8 cellular contexts compared by ENCODE assay signal in genomic region chr10:7872041-7872442, GRCh38. TPM values are rescaled to one million over a fixed set of nuclear protein-coding genes. Genes with fewer than 3 reads are reported as not detected.
A peak's percentile ranks its signal among the peaks of the same experiment; 100 is the strongest.
DNase-seq lines count a peak whose midpoint lies in the region; ATAC-seq, FAIRE-seq and TF ChIP-seq lines count a peak whose summit lies in the region.

No MANE protein-coding gene starts in this region.

- H3K27me3 ChIP-seq in MG63 (peaks cover 2% of the 10 kb centered on the region; the same call in 1 of the 2 replicates), adipocyte (replicated peaks; ENCODE audit: control insufficient read depth, insufficient read depth, low read length) (no peaks in the 10 kb centered on the region), keratinocyte (ENCODE audit: control insufficient read depth, extremely low read depth, insufficient read depth, low read length) (no peaks in the 10 kb centered on the region), subcutaneous abdominal adipose tissue (ENCODE audit: control insufficient read depth in 5 of 5, insufficient read depth in 4 of 5, low read length in 5 of 5) (no peaks in the 10 kb centered on the region)

- no peak for DNase-seq in activated CD4-positive, alpha-beta T cell treated with anti-CD3 and anti-CD28 coated beads, Interleukin-2, amount 10 ng/mL, durations not matched to agents 24 days and 14 days
- DNase-seq in activated CD4-positive, alpha-beta T cell treated with anti-CD3 and anti-CD28 coated beads for 1 hour: no peak
- DNase-seq in MG63: no peak
- peak; percentile 68 for DNase-seq in adipocyte (ENCODE audit: low read depth)
- no peak for DNase-seq in keratinocyte (ENCODE audit: low read depth, low spot score)
- DNase-seq in activated gamma-delta T cell (lab: John Stamatoyannopoulos, UW): no peak

- no peaks in the 10 kb centered on the region for H4K20me1 ChIP-seq in keratinocyte (ENCODE audit: control insufficient read depth, extremely low read depth, insufficient read depth, low read length)

- no peaks in the 10 kb centered on the region for H3K27me3 Mint-ChIP-seq in activated CD4-positive, alpha-beta T cell treated with anti-CD3 and anti-CD28 coated beads, Interleukin-2, amount 10 ng/mL, durations not matched to agents 24 days and 14 days

- peak overlapping the region; percentile 63 for H3K4me3 Mint-ChIP-seq in activated CD4-positive, alpha-beta T cell treated with anti-CD3 and anti-CD28 coated beads, Interleukin-2, amount 10 ng/mL, durations not matched to agents 24 days and 14 days

- H2AFZ ChIP-seq in keratinocyte (ENCODE audit: control insufficient read depth, low read length): peak overlapping the region; percentile 58

- H3K4me2 ChIP-seq in keratinocyte (ENCODE audit: control insufficient read depth, extremely low read depth, insufficient read depth, low read depth, low read length): peak overlapping the region; percentile 79

- peaks cover 7% of the 10 kb centered on the region for H3K4me1 Mint-ChIP-seq in activated CD4-positive, alpha-beta T cell treated with anti-CD3 and anti-CD28 coated beads, Interleukin-2, amount 10 ng/mL, durations not matched to agents 24 days and 14 days

- H3K27ac ChIP-seq in keratinocyte (ENCODE audit: control insufficient read depth, insufficient read depth, low read length) (no peak overlapping the region), subcutaneous abdominal adipose tissue (ENCODE audit: low read depth, low read length) (no peak overlapping the region)

- no peak for FAIRE-seq in keratinocyte (lab: Jason Lieb, UNC)

- H3K36me3 Mint-ChIP-seq in activated CD4-positive, alpha-beta T cell treated with anti-CD3 and anti-CD28 coated beads, Interleukin-2, amount 10 ng/mL, durations not matched to agents 24 days and 14 days (ENCODE audit: low read depth): no peaks in the 10 kb centered on the region

- ATAC-seq in GM21786 (IDR thresholded peaks at IDR 0.05; ENCODE audit: unreplicated experiment): no peak

- H3K9ac ChIP-seq in adipocyte (ENCODE audit: low read length) (peak overlapping the region; percentile 74), keratinocyte (ENCODE audit: control insufficient read depth, extremely low read depth, insufficient read depth, low read length) (peak overlapping the region; percentile 41), subcutaneous abdominal adipose tissue (ENCODE audit: low read length in 5 of 5) (peak overlapping the region in 3 of 5 donors; percentile 31 to 63 (median 59))

- peak in 1 of 3 experiments; percentile 38 for TF ChIP-seq CTCF in keratinocyte (optimal IDR thresholded peaks at IDR 0.05 in 1 of 3, IDR thresholded peaks at IDR 0.05 in 1 of 3, conservative IDR thresholded peaks at IDR 0.05 in 1 of 3; ENCODE audit: extremely low read depth in 1 of 3, insufficient read depth in 2 of 3, low read length in 3 of 3)

- peaks cover 3% of the 10 kb centered on the region for H3K79me2 ChIP-seq in keratinocyte (ENCODE audit: control insufficient read depth, insufficient read depth, low read length)

- no peaks in the 10 kb centered on the region for H3K9me3 Mint-ChIP-seq in activated CD4-positive, alpha-beta T cell treated with anti-CD3 and anti-CD28 coated beads, Interleukin-2, amount 10 ng/mL, durations not matched to agents 24 days and 14 days

- intact Hi-C loops in activated CD4-positive, alpha-beta T cell treated with anti-CD3 and anti-CD28 coated beads, Interleukin-2, amount 10 ng/mL, durations not matched to agents 24 days and 14 days (cut with micrococcal nuclease): loop anchor here (1.0 to 10.0 kb wide), 3 partner anchors 170 to 1430 kb away; no protein-coding TSS in a partner anchor

- H3K36me3 ChIP-seq in MG63 (no peaks in the 10 kb centered on the region), adipocyte (ENCODE audit: control insufficient read depth, insufficient read depth, low read length, severe bottlenecking) (no peaks in the 10 kb centered on the region), keratinocyte (ENCODE audit: control insufficient read depth in 2 of 2, extremely low read depth in 1 of 2, insufficient read depth in 2 of 2, low read length in 2 of 2) (no peaks in the 10 kb centered on the region), subcutaneous abdominal adipose tissue (ENCODE audit: control insufficient read depth in 5 of 5, insufficient read depth in 5 of 5, low read length in 5 of 5) (no peaks in the 10 kb centered on the region)

- H3K27ac Mint-ChIP-seq in activated CD4-positive, alpha-beta T cell treated with anti-CD3 and anti-CD28 coated beads, Interleukin-2, amount 10 ng/mL, durations not matched to agents 24 days and 14 days: no peak overlapping the region

- peak overlapping the region; percentile 31 for H3K4me3 ChIP-seq in MG63
- peak overlapping the region; percentile 83 for H3K4me3 ChIP-seq in adipocyte (ENCODE audit: low read length)
- H3K4me3 ChIP-seq in keratinocyte (ENCODE audit: control insufficient read depth in 2 of 3, extremely low read depth in 1 of 3, insufficient read depth in 2 of 3, low read depth in 1 of 3, low read length in 3 of 3): peak overlapping the region; percentile 16 to 66 (median 61)
- peak overlapping the region; percentile 45 to 68 (median 56) for H3K4me3 ChIP-seq in subcutaneous abdominal adipose tissue (ENCODE audit: low read depth in 1 of 5, low read length in 5 of 5)

- H3K4me1 ChIP-seq in adipocyte (ENCODE audit: control insufficient read depth, insufficient read depth, low read length) (no peaks in the 10 kb centered on the region), keratinocyte (ENCODE audit: control insufficient read depth, extremely low read depth, insufficient read depth, low read length) (peaks cover 4% of the 10 kb centered on the region), subcutaneous abdominal adipose tissue (ENCODE audit: control insufficient read depth in 5 of 5, insufficient read depth in 5 of 5, low read length in 5 of 5) (peaks cover 0 to 5% (median 0%) of the 10 kb centered on the region in 5 donors)

- dilution Hi-C loops in keratinocyte (cut with MboI; ENCODE audit: extremely low pct_ligation_motif_present, low sequenced_read_pairs): no loop called here

- no peaks in the 10 kb centered on the region for H3K9me1 ChIP-seq in keratinocyte (ENCODE audit: control insufficient read depth, extremely low read depth, insufficient read depth, low read length)

- H3K9me3 ChIP-seq in MG63 (no peaks in the 10 kb centered on the region), adipocyte (ENCODE audit: control insufficient read depth, low read length) (no peaks in the 10 kb centered on the region), keratinocyte (ENCODE audit: control insufficient read depth, low read depth, low read length) (no peaks in the 10 kb centered on the region), subcutaneous abdominal adipose tissue (ENCODE audit: control insufficient read depth in 5 of 5, low read length in 5 of 5) (no peaks in the 10 kb centered on the region)

RNA-seq across cellular contexts. Expression of gene TAF3, which starts 53.7 kb away (rescaled TPM):
- 15.1 and 15.9 TPM in 2 replicates for total RNA-seq in activated CD4-positive, alpha-beta T cell treated with anti-CD3 and anti-CD28 coated beads, Interleukin-2, amount 10 ng/mL, durations not matched to agents 24 days and 14 days
- total RNA-seq in MG63 (2014; rRNA removed; shearing (Covaris generic); ENCODE audit: low replicate concordance): 0.92 and 4.4 TPM in 2 replicates
- polyA plus RNA-seq in keratinocyte: 0.80 to 4.1 TPM (median 2.0 TPM) in 3 replicates
- 8.1 TPM for polyA plus RNA-seq in keratinocyte (2011; ENCODE audit: low read depth)
- polyA plus RNA-seq in keratinocyte (2011; cell fraction: cytosol; rRNA removed): 2.2 and 2.7 TPM in 2 replicates
- polyA plus RNA-seq in keratinocyte (2011; cell fraction: nucleus; rRNA removed): 2.8 and 3.8 TPM in 2 replicates
- polyA plus RNA-seq in keratinocyte (2012; ENCODE audit: low replicate concordance): 3.9 and 5.5 TPM in 2 replicates
- polyA minus RNA-seq in keratinocyte: 0.82 to 1.9 TPM (median 1.8 TPM) in 3 replicates
- polyA minus RNA-seq in keratinocyte (2011; cell fraction: cytosol; rRNA and poly(A)+ RNA removed): 1.2 TPM
- 1.8 and 4.1 TPM in 2 replicates for polyA minus RNA-seq in keratinocyte (2011; cell fraction: nucleus; rRNA and poly(A)+ RNA removed)

Comparison
In these comparisons a context has a peak if more than half of its experiments do, and no peak if none do; other contexts are left out.
1. H3K4me3 ChIP-seq: peak in every context shown above with its lines; median percentile 83 in adipocyte; 61 in keratinocyte; 56 in subcutaneous abdominal adipose tissue; 31 in MG63.